1 cellular context compared by ENCODE assay signal in genomic region chr18:48310999-48311398, GRCh38.
TF ChIP-seq lines count a peak whose summit lies in the region.

No MANE protein-coding gene starts in this region.

TF ChIP-seq in HEK293, 187 proteins besides CTCF, POLR2A, EP300 and RAD21 (continued from another document):
- peak; percentile 76 for TF ChIP-seq PRDM10 (tag by site-specific recombination; IDR thresholded peaks at IDR 0.05)
